Comparison of ENCODE assay signal across 27 cellular contexts in genomic region chr4:12912896-12913418, GRCh38.
"Had no signal": no experiment of that assay in that cellular context is flagged by ENCODE, and none has a peak within 500 bp of the region (broad histone marks: within the 10 kb centered on the region; RNA-seq: fewer than 3 reads in every experiment).

No MANE protein-coding gene starts in this region.

- H3K79me2 ChIP-seq: hepatocyte had no signal

- H3K27ac ChIP-seq: colonic mucosa, epithelial cell of prostate, esophagus squamous epithelium, gastrocnemius medialis, hepatocyte, lower lobe of right lung had no signal

- H3K27me3 ChIP-seq: colonic mucosa, esophagus squamous epithelium, gastrocnemius medialis, hepatocyte had no signal

- H3K9me3 ChIP-seq: colonic mucosa, gastrocnemius medialis had no signal

- ATAC-seq: effector memory CD8-positive, alpha-beta T cell; esophagus mucosa; gastrocnemius medialis; left colon; left lobe of liver; lower lobe of right lung; mucosa of descending colon had no signal

- FAIRE-seq: endometrium, kidney had no signal

- H2AFZ ChIP-seq: hepatocyte had no signal

- DNase-seq: colonic mucosa; cortex of kidney; effector CD8-positive, alpha-beta T cell; effector memory CD8-positive, alpha-beta T cell; endodermal cell; erythroblast; esophagus squamous epithelium; foreskin fibroblast; foreskin melanocyte; gastrocnemius medialis; glutamatergic neuron; head of caudate nucleus; hypothalamus; immature natural killer cell; islet precursor cell; kidney; kidney glomerular epithelial cell; left colon; left ventricle myocardium inferior; lower lobe of right lung; mesenchymal stem cell; mucosa of descending colon had no signal

- H3K36me3 ChIP-seq: colonic mucosa, esophagus squamous epithelium, gastrocnemius medialis, left ventricle myocardium inferior, lower lobe of right lung had no signal

- H3K4me2 ChIP-seq: hepatocyte had no signal

- H3K4me3 ChIP-seq: colonic mucosa, esophagus squamous epithelium, gastrocnemius medialis, hepatocyte, left ventricle myocardium inferior, lower lobe of right lung, mucosa of descending colon had no signal

- H3K4me1 ChIP-seq: colonic mucosa, esophagus squamous epithelium, gastrocnemius medialis, lower lobe of right lung had no signal
